In the genomic region with DNA sequence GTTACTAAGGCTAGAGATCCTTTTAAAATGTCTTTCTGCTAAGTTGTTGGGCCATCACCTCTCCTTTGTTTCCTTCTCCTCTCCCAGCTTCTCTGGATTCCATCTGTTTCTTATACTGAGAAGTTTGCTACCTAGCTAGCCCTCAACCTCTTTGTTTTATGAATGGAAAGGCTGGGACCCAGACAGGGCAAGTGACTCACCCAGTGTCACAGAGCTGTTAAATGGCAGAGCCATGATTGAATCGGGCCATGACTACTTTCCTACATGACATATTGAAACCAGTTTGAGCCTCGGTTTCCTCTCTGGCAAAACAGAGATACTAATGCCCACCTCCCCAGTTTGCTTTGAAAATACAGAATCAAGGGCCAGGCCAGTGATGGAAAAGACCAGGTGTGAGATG, we compare ENCODE assay signal across 27 cellular contexts.
"Had no signal": no experiment of that assay in that cellular context is flagged by ENCODE, and none has a peak within 500 bp of the region (broad histone marks: within the 10 kb centered on the region; RNA-seq: fewer than 3 reads in every experiment).

No MANE protein-coding gene starts in this region.

- H3K27me3 ChIP-seq: ascending aorta, breast epithelium, cardiac muscle cell, dorsolateral prefrontal cortex had no signal

- H3K4me3 ChIP-seq: ascending aorta, breast epithelium, cardiac muscle cell, coronary artery, dorsolateral prefrontal cortex had no signal

- H3K4me1 ChIP-seq: ascending aorta, breast epithelium had no signal

- DNase-seq: activated CD4-positive, alpha-beta T cell treated with anti-CD3 and anti-CD28 coated beads for 4 hours; activated CD4-positive, alpha-beta T cell treated with anti-CD3 and anti-CD28 coated beads, Interleukin-2, amount 50 U/mL, for 1 hour; activated CD4-positive, alpha-beta T cell treated with anti-CD3 and anti-CD28 coated beads, Interleukin-2, amount 50 U/mL, for 48 hours; activated CD4-positive, CD25-positive, alpha-beta regulatory T cell; activated CD4-positive, CD25-positive, alpha-beta regulatory T cell treated with anti-CD3 and anti-CD28 coated beads, Interleukin-2, amount 50 U/mL, for 72 hours; activated CD8-positive, alpha-beta memory T cell treated with anti-CD3 and anti-CD28 coated beads for 24 hours; activated CD8-positive, alpha-beta T cell treated with anti-CD3 and anti-CD28 coated beads for 36 hours; activated effector memory CD4-positive, alpha-beta T cell treated with Interleukin-2 at 50 U/mL for 16 hours; activated gamma-delta T cell treated with Interleukin-2 at 50 U/mL for 16 hours; activated naive CD4-positive, alpha-beta T cell treated with anti-CD3 and anti-CD28 coated beads, Interleukin-2, amount 50 U/mL, for 16 hours; activated naive CD4-positive, alpha-beta T cell treated with Interleukin-2 at 50 U/mL for 16 hours; activated T-cell treated with anti-CD3 and anti-CD28 coated beads, Interleukin-2, amount 50 U/mL, for 4 hours; dorsolateral prefrontal cortex; effector memory CD4-positive, alpha-beta T cell; endodermal cell; foreskin fibroblast; glutamatergic neuron; T-helper 1 cell; T-helper 17 cell; T1000; WERI-Rb-1 had no signal

- ATAC-seq: activated CD8-positive, alpha-beta T cell treated with anti-CD3 and anti-CD28 coated beads for 36 hours; activated T-cell treated with anti-CD3 and anti-CD28 coated beads, Interleukin-2, amount 50 U/mL, for 4 hours; activated T-helper 17 cell treated with anti-CD3 and anti-CD28 coated beads, Interleukin-2, amount 50 U/mL, for 72 hours; esophagus mucosa; T-helper 17 cell had no signal

- H3K27ac ChIP-seq: ascending aorta, breast epithelium, cardiac muscle cell, coronary artery, dorsolateral prefrontal cortex, WERI-Rb-1 had no signal

- H3K36me3 ChIP-seq: ascending aorta, breast epithelium, cardiac muscle cell, WERI-Rb-1 had no signal
